ENCODE assay signal across 9 cellular contexts in genomic region chrX:133005038-133005437, GRCh38. TPM values are rescaled to one million over a fixed set of nuclear protein-coding genes. Genes with fewer than 3 reads are reported as not detected.
DNase-seq lines count a peak whose midpoint lies in the region; TF ChIP-seq lines count a peak whose summit lies in the region.
"Had no signal": no experiment of that assay in that cellular context is flagged by ENCODE, and none has a peak within 500 bp of the region (broad histone marks: within the 10 kb centered on the region; RNA-seq: fewer than 3 reads in every experiment).

No MANE protein-coding gene starts in this region.

- H3K4me3 ChIP-seq in prostate gland = no peak overlapping the region

- intact Hi-C loops in prostate gland (cut with DNase I) = no loop called here

- H3K9me3 ChIP-seq in prostate gland = no peaks in the 10 kb centered on the region

- H3K27me3 ChIP-seq in prostate gland (replicated peaks; ENCODE audit: insufficient read depth) = no peaks in the 10 kb centered on the region

- peak in 3 of 4 experiments; percentile 16 to 22 (median 21) for TF ChIP-seq CTCF in prostate gland (IDR thresholded peaks at IDR 0.05)

- TF ChIP-seq POLR2A in prostate gland (IDR thresholded peaks at IDR 0.05) = no peak

- no peak overlapping the region for H3K27ac ChIP-seq in prostate gland

- 18% methylated on average over 2 of the region's 2 CpGs for WGBS in prostate gland

- DNase-seq in NCI-H146 (lab: John Stamatoyannopoulos, UW) (peak; percentile 2), NCI-H146 treated with DMSO at 0.1 percent for 48 hours (lab: John Stamatoyannopoulos, UW; ENCODE audit: unreplicated experiment) (no peak), MV-4-11 (lab: John Stamatoyannopoulos, UW) (peak; percentile 4), ecto neural progenitor cell (ENCODE audit: low spot score) (peak; percentile 39), prostate gland (ENCODE audit: low spot score) (no peak), NCI-H1436 treated with DMSO at 0.1 percent for 48 hours (lab: John Stamatoyannopoulos, UW) (no peak), NCI-H2107 treated with DMSO at 0.1 percent for 48 hours (lab: John Stamatoyannopoulos, UW; ENCODE audit: unreplicated experiment) (no peak)
- no peak for DNase-seq in stimulated activated CD4-positive, alpha-beta T cell treated with anti-CD3 and anti-CD28 coated beads, Interleukin-1b, Interleukin-23, amount 100 ng/mL, for 48 hours

- no peaks in the 10 kb centered on the region for H3K36me3 ChIP-seq in prostate gland

- H3K4me1 ChIP-seq in prostate gland (replicated peaks) = no peaks in the 10 kb centered on the region

RNA-seq across cellular contexts. Expression of gene HS6ST2, which starts 46.6 kb away (rescaled TPM):
- 1 to 10 TPM; 1.1 to 6.1 TPM for total RNA-seq in prostate gland
- total RNA-seq: B cell had no signal

Comparison
In these comparisons a context has a peak if more than half of its experiments do, and no peak if none do; other contexts are left out.
1. DNase-seq: peak in NCI-H146 (single experiment), MV-4-11 (single experiment) and ecto neural progenitor cell (single experiment); none in NCI-H146 treated with DMSO at 0.1 percent for 48 hours (single experiment), prostate gland (single experiment), NCI-H1436 treated with DMSO at 0.1 percent for 48 hours (single experiment), stimulated activated CD4-positive, alpha-beta T cell treated with anti-CD3 and anti-CD28 coated beads, Interleukin-1b, Interleukin-23, amount 100 ng/mL, for 48 hours (single experiment) and NCI-H2107 treated with DMSO at 0.1 percent for 48 hours (single experiment).